ENCODE assay signal across 8 cellular contexts in the genomic region with DNA sequence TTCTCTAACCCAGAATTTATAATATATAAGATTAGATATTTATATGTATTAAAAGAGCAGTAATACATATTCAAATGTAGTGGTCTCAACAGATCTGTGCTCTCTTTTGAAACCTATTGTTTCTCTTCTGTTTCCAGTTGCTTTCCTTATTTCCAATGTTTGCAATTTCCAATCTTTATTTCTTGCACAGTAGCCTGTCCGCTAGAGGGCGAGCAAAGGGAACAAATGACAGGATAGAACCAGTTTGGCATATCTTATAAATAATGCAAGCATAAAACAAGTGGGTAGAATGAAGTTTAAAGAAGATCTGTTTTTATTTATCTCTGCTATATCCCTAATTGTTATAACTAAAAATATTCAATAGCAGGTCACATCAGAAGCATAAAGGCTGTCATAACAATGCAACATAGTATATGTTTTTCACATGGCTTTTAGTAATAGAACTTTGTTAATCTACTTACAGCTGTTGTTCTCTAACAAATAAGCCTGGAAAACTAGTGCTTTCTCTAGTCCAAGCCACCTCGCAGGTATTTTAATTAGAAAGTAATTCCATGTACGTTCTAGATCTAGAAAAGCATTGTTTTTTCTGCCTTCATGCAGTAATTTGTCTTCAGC. TPM values are rescaled to one million over a fixed set of nuclear protein-coding genes. Genes with fewer than 3 reads are reported as not detected.
A peak's percentile ranks its signal among the peaks of the same experiment; 100 is the strongest.
DNase-seq lines count a peak whose midpoint lies in the region; ATAC-seq, FAIRE-seq and TF ChIP-seq lines count a peak whose summit lies in the region.

No MANE protein-coding gene starts in this region.

- no peaks in the 10 kb centered on the region for H3K27me3 ChIP-seq in thoracic aorta (replicated peaks; ENCODE audit: insufficient read depth)

- no peak overlapping the region for H3K4me3 ChIP-seq in thoracic aorta

- H3K4me1 ChIP-seq in thoracic aorta (ENCODE audit: control insufficient read depth in 1 of 2, low read depth in 2 of 2), result no peaks in the 10 kb centered on the region

- TF ChIP-seq CTCF in nephron (IDR thresholded peaks at IDR 0.05; ENCODE audit: unreplicated experiment in 3 of 3) (peak; percentile 80 to 89 (median 85)), thoracic aorta (IDR thresholded peaks at IDR 0.05) (peak; percentile 71)

- no peaks in the 10 kb centered on the region for H3K9me3 ChIP-seq in thoracic aorta

- no peaks in the 10 kb centered on the region for H3K36me3 Mint-ChIP-seq in activated CD4-positive, alpha-beta memory T cell treated with anti-CD3 and anti-CD28 coated beads, Interleukin-2, amount 10 ng/mL, durations not matched to agents 7 days and 5 days (ENCODE audit: low read depth)
- H3K36me3 Mint-ChIP-seq in nephron (ENCODE audit: low read depth), result no peaks in the 10 kb centered on the region

- H3K36me3 ChIP-seq in thoracic aorta, result no peaks in the 10 kb centered on the region

- no peaks in the 10 kb centered on the region for H3K9me3 Mint-ChIP-seq in activated CD4-positive, alpha-beta memory T cell treated with anti-CD3 and anti-CD28 coated beads, Interleukin-2, amount 10 ng/mL, durations not matched to agents 7 days and 5 days
- no peaks in the 10 kb centered on the region for H3K9me3 Mint-ChIP-seq in nephron

- CTCF ChIA-PET in activated CD4-positive, alpha-beta memory T cell treated with anti-CD3 and anti-CD28 coated beads, Interleukin-2, amount 10 ng/mL, durations not matched to agents 7 days and 5 days (lab: Charles Lee), result interaction anchor here (0.8 to 1.6 kb wide), 4 partner anchors 10 to 206 kb away, joined by 3 to 6 read pairs (median 4); partner anchors contain the start of gene TCAIM

- no peak for TF ChIP-seq POLR2A in H54 (IDR thresholded peaks at IDR 0.05; ENCODE audit: low read depth, low read length)

- H3K27me3 Mint-ChIP-seq in activated CD4-positive, alpha-beta memory T cell treated with anti-CD3 and anti-CD28 coated beads, Interleukin-2, amount 10 ng/mL, durations not matched to agents 7 days and 5 days, result peaks cover 31% of the 10 kb centered on the region
- peaks cover 7% of the 10 kb centered on the region for H3K27me3 Mint-ChIP-seq in nephron (ENCODE audit: low read depth)

- DNase-seq in AML-193 (lab: John Stamatoyannopoulos, UW), result peak; percentile 77 to 80
- DNase-seq in H54 (ENCODE audit: insufficient read length, low spot score), result no peak
- peak; percentile 46 for DNase-seq in NCI-H526 treated with DMSO at 0.1 percent for 48 hours (lab: John Stamatoyannopoulos, UW)
- DNase-seq in activated CD4-positive, alpha-beta memory T cell treated with anti-CD3 and anti-CD28 coated beads, Interleukin-2, amount 10 ng/mL, durations not matched to agents 7 days and 5 days, result peak; percentile 53
- peak; percentile 10 for DNase-seq in epithelial cell of prostate (ENCODE audit: low read depth, low spot score)
- peak; percentile 34 for DNase-seq in thoracic aorta (ENCODE audit: low spot score)

- no peak overlapping the region for H3K27ac ChIP-seq in epithelial cell of prostate
- H3K27ac ChIP-seq in thoracic aorta, result no peak overlapping the region

- FAIRE-seq in H54 (lab: Jason Lieb, UNC), result peak; percentile 95

- no peak overlapping the region for H3K27ac Mint-ChIP-seq in activated CD4-positive, alpha-beta memory T cell treated with anti-CD3 and anti-CD28 coated beads, Interleukin-2, amount 10 ng/mL, durations not matched to agents 7 days and 5 days
- H3K27ac Mint-ChIP-seq in nephron, result no peak overlapping the region

- H3K4me3 Mint-ChIP-seq in activated CD4-positive, alpha-beta memory T cell treated with anti-CD3 and anti-CD28 coated beads, Interleukin-2, amount 10 ng/mL, durations not matched to agents 7 days and 5 days, result no peak overlapping the region
- no peak overlapping the region for H3K4me3 Mint-ChIP-seq in nephron

- POLR2A ChIA-PET in activated CD4-positive, alpha-beta memory T cell treated with anti-CD3 and anti-CD28 coated beads, Interleukin-2, amount 10 ng/mL, durations not matched to agents 7 days and 5 days (lab: Charles Lee), result interaction anchor here (1.4 kb wide), 1 partner anchor 15 kb away, joined by 5 read pairs; the partner anchor contains the start of gene TCAIM

- no peaks in the 10 kb centered on the region for H3K4me1 Mint-ChIP-seq in activated CD4-positive, alpha-beta memory T cell treated with anti-CD3 and anti-CD28 coated beads, Interleukin-2, amount 10 ng/mL, durations not matched to agents 7 days and 5 days
- H3K4me1 Mint-ChIP-seq in nephron, result no peaks in the 10 kb centered on the region

- ATAC-seq in thoracic aorta (ENCODE audit: insufficient number of reproducible peaks, low FRiP score, low read depth) (no peak), GM18502 (IDR thresholded peaks at IDR 0.05; ENCODE audit: poor library complexity, unreplicated experiment) (no peak)

RNA-seq across cellular contexts. Expression of gene TCAIM, which starts 15.1 kb away (rescaled TPM):
- 10 to 100 TPM; 19.3 to 19.4 TPM for total RNA-seq in activated CD4-positive, alpha-beta memory T cell treated with anti-CD3 and anti-CD28 coated beads, Interleukin-2, amount 10 ng/mL, durations not matched to agents 7 days and 5 days
- 10 to 100 TPM; 14.8 to 32.1 TPM for total RNA-seq in thoracic aorta
